16 cellular contexts compared by ENCODE assay signal in genomic region chr2:85758361-85759256, GRCh38. TPM values are rescaled to one million over a fixed set of nuclear protein-coding genes. Genes with fewer than 3 reads are reported as not detected.
DNase-seq lines count a peak whose midpoint lies in the region; ATAC-seq and TF ChIP-seq lines count a peak whose summit lies in the region.
"Had no signal": no experiment of that assay in that cellular context is flagged by ENCODE, and none has a peak within 500 bp of the region (broad histone marks: within the 10 kb centered on the region; RNA-seq: fewer than 3 reads in every experiment).

No MANE protein-coding gene starts in this region.

- H3K27ac ChIP-seq in tibial artery, result peak overlapping the region; percentile 7 to 96
- H3K27ac ChIP-seq: colonic mucosa, SJSA1 had no signal

- H3K4me1 ChIP-seq in tibial artery, result peaks cover 0 to 86% (median 65%) of the 10 kb centered on the region in 4 donors

- ATAC-seq in left lobe of liver (peak; percentile 9), HG02571 (IDR thresholded peaks at IDR 0.05; ENCODE audit: unreplicated experiment) (no peak)
- ATAC-seq: A549, natural killer cell had no signal

- 79 to 80% methylated on average over 19 of the region's 19 CpGs for WGBS in lower leg skin, 2 donors

- peaks cover 6 to 21% (median 20%) of the 10 kb centered on the region in 3 donors for H3K36me3 ChIP-seq in tibial artery
- H3K36me3 ChIP-seq: colonic mucosa had no signal

- intact Hi-C loops in tibial artery (cut with DNase I; ENCODE audit: low total_unique reads), result no loop called here
- intact Hi-C loops in lower leg skin (cut with DNase I; ENCODE audit: low total_unique reads), result loop anchor here (10.0 kb wide), 1 partner anchor 56 kb away; no protein-coding TSS in a partner anchor

- H3K27me3 ChIP-seq in tibial artery, result no peaks in the 10 kb centered on the region
- H3K27me3 ChIP-seq: SJSA1 had no signal

- DNase-seq in NCI-H1417 (lab: John Stamatoyannopoulos, UW), result peak in 2 of 3 experiments; percentile 23 to 50
- no peak for DNase-seq in NCI-H1417 treated with DMSO at 0.1 percent for 48 hours (lab: John Stamatoyannopoulos, UW)
- DNase-seq in SHP77 treated with DMSO at 0.1 percent for 48 hours (lab: John Stamatoyannopoulos, UW), result peak; percentile 83
- peak; percentile 76 for DNase-seq in left lobe of liver (ENCODE audit: low spot score)
- DNase-seq in tibial artery, result peak in 1 of 2 donors; percentile 67
- DNase-seq in NCI-H2227 (lab: John Stamatoyannopoulos, UW; ENCODE audit: unreplicated experiment), result no peak
- no peak for DNase-seq in lower leg skin (ENCODE audit: low spot score in 2 of 2)
- DNase-seq: activated B cell treated with CpG ODN at 0.5 μM for 24 hours; activated T-cell treated with anti-CD3 and anti-CD28 coated beads, Interleukin-2, amount 50 U/mL, for 1 hour; Calu3; colonic mucosa; natural killer cell; NCI-H446 treated with DMSO at 0.1 percent for 48 hours had no signal

- peak overlapping the region; percentile 92 to 96 for H3K4me3 ChIP-seq in tibial artery
- no peak overlapping the region for H3K4me3 ChIP-seq in lower leg skin (ENCODE audit: low read depth, poor library complexity, severe bottlenecking)
- H3K4me3 ChIP-seq: A549, colonic mucosa, SJSA1 had no signal

- TF ChIP-seq CTCF in tibial artery (IDR thresholded peaks at IDR 0.05), result no peak
- TF ChIP-seq CTCF in lower leg skin (IDR thresholded peaks at IDR 0.05), result no peak

- no peak for TF ChIP-seq POLR2A in lower leg skin (IDR thresholded peaks at IDR 0.05)

- no peaks in the 10 kb centered on the region for H3K9me3 ChIP-seq in tibial artery
- H3K9me3 ChIP-seq: A549, colonic mucosa, SJSA1 had no signal

RNA-seq across cellular contexts. Expression of gene ATOH8, which starts 4.8 kb away (rescaled TPM):
- total RNA-seq in left lobe of liver, result 28.0 TPM
- total RNA-seq in lower leg skin, result 10 to 100 TPM; 27.3 to 79.8 (median 33.7) TPM
- total RNA-seq: activated B cell treated with CpG ODN at 0.5 μM for 24 hours had no signal

Comparison
In these comparisons a context has a peak if more than half of its experiments do, and no peak if none do; other contexts are left out.
1. DNase-seq: peak in NCI-H1417 (2 of 3), SHP77 treated with DMSO at 0.1 percent for 48 hours (single experiment) and left lobe of liver (single experiment); none in NCI-H1417 treated with DMSO at 0.1 percent for 48 hours (single experiment), NCI-H2227 (single experiment) and lower leg skin (0 of 2).